Comparison of ENCODE assay signal across 34 cellular contexts in genomic region chr14:46300765-46301164, GRCh38.
"Had no signal": no experiment of that assay in that cellular context is flagged by ENCODE, and none has a peak within 500 bp of the region (broad histone marks: within the 10 kb centered on the region; RNA-seq: fewer than 3 reads in every experiment).

No MANE protein-coding gene starts in this region.

- FAIRE-seq: astrocyte, bronchial epithelial cell had no signal

- ATAC-seq: activated CD4-positive, CD25-positive, alpha-beta regulatory T cell treated with anti-CD3 and anti-CD28 coated beads, Interleukin-2, amount 50 U/mL, for 24 hours; activated CD8-positive, alpha-beta T cell treated with anti-CD3 and anti-CD28 coated beads, Interleukin-2, amount 10 ng/mL, durations not matched to agents 7 days and 5 days; activated T-cell treated with anti-CD3 and anti-CD28 coated beads, Interleukin-2, amount 50 U/mL, for 72 hours; effector memory CD8-positive, alpha-beta T cell; foreskin keratinocyte; gastroesophageal sphincter; heart right ventricle; T-helper 17 cell had no signal

- H3K36me3 Mint-ChIP-seq: activated naive CD8-positive, alpha-beta T cell had no signal

- H3K4me1 Mint-ChIP-seq: activated B cell treated with CpG ODN at 0.5 μM for 24 hours; central memory CD8-positive, alpha-beta T cell; T-helper 17 cell had no signal

- H3K4me1 ChIP-seq: esophagus muscularis mucosa, foreskin keratinocyte, gastroesophageal sphincter, heart right ventricle had no signal

- H3K27ac ChIP-seq: brain microvascular endothelial cell, esophagus muscularis mucosa, foreskin keratinocyte, gastroesophageal sphincter, heart right ventricle, hepatocyte, WERI-Rb-1 had no signal

- H3K79me2 ChIP-seq: hepatocyte had no signal

- H3K9me3 ChIP-seq: gastroesophageal sphincter had no signal

- H3K27me3 Mint-ChIP-seq: activated B cell treated with CpG ODN at 0.5 μM for 24 hours; activated naive CD8-positive, alpha-beta T cell; activated T-cell treated with anti-CD3 and anti-CD28 coated beads, Interleukin-2, amount 50 U/mL, for 24 hours; central memory CD8-positive, alpha-beta T cell; effector memory CD8-positive, alpha-beta T cell; T-helper 17 cell had no signal

- H3K27ac Mint-ChIP-seq: activated B cell treated with CpG ODN at 0.5 μM for 24 hours; activated CD8-positive, alpha-beta T cell treated with anti-CD3 and anti-CD28 coated beads, Interleukin-2, amount 10 ng/mL, durations not matched to agents 7 days and 5 days; activated naive CD8-positive, alpha-beta T cell; activated T-cell treated with anti-CD3 and anti-CD28 coated beads, Interleukin-2, amount 50 U/mL, for 24 hours; activated T-cell treated with anti-CD3 and anti-CD28 coated beads, Interleukin-2, amount 50 U/mL, for 72 hours; effector memory CD8-positive, alpha-beta T cell; T-helper 17 cell; T-helper 2 cell treated with Interferon-gamma antibody and Interleukin-4, amounts not matched to agents 5 μg/mL and 100 μg/mL, for 36 hours had no signal

- H3K4me3 Mint-ChIP-seq: activated B cell treated with CpG ODN at 0.5 μM for 24 hours; activated CD8-positive, alpha-beta T cell treated with anti-CD3 and anti-CD28 coated beads, Interleukin-2, amount 10 ng/mL, durations not matched to agents 7 days and 5 days; activated naive CD8-positive, alpha-beta T cell; activated T-cell treated with anti-CD3 and anti-CD28 coated beads, Interleukin-2, amount 50 U/mL, for 24 hours; activated T-cell treated with anti-CD3 and anti-CD28 coated beads, Interleukin-2, amount 50 U/mL, for 72 hours; central memory CD8-positive, alpha-beta T cell; effector memory CD8-positive, alpha-beta T cell; T-helper 17 cell; T-helper 2 cell treated with Interferon-gamma antibody and Interleukin-4, amounts not matched to agents 5 μg/mL and 100 μg/mL, for 36 hours had no signal

- H3K36me3 ChIP-seq: brain microvascular endothelial cell, esophagus muscularis mucosa, gastroesophageal sphincter, heart right ventricle, WERI-Rb-1 had no signal

- H3K4me3 ChIP-seq: esophagus muscularis mucosa, gastroesophageal sphincter, heart right ventricle, hepatocyte had no signal

- H3K27me3 ChIP-seq: brain microvascular endothelial cell, esophagus muscularis mucosa, foreskin keratinocyte, gastroesophageal sphincter, heart right ventricle, hepatocyte had no signal

- DNase-seq: activated B cell treated with CpG ODN at 0.5 μM for 24 hours; activated CD4-positive, alpha-beta T cell treated with anti-CD3 and anti-CD28 coated beads for 48 hours; activated CD4-positive, alpha-beta T cell treated with anti-CD3 and anti-CD28 coated beads, Interleukin-2, amount 50 U/mL, for 1 hour; activated CD4-positive, alpha-beta T cell treated with anti-CD3 and anti-CD28 coated beads, Interleukin-2, amount 50 U/mL, for 48 hours; activated CD8-positive, alpha-beta memory T cell treated with anti-CD3 and anti-CD28 coated beads, Interleukin-2, amount 50 U/mL, for 48 hours; activated CD8-positive, alpha-beta T cell treated with anti-CD3 and anti-CD28 coated beads, Interleukin-2, amount 10 ng/mL, durations not matched to agents 7 days and 5 days; activated gamma-delta T cell treated with Interleukin-2 at 50 U/mL for 16 hours; activated naive CD4-positive, alpha-beta T cell treated with anti-CD3 and anti-CD28 coated beads, Interleukin-2, amount 50 U/mL, for 16 hours; activated naive CD4-positive, alpha-beta T cell treated with Interleukin-2 at 50 U/mL for 16 hours; activated T-cell treated with anti-CD3 and anti-CD28 coated beads for 4 hours; activated T-cell treated with anti-CD3 and anti-CD28 coated beads, Interleukin-2, amount 50 U/mL, for 24 hours; activated T-cell treated with anti-CD3 and anti-CD28 coated beads, Interleukin-2, amount 50 U/mL, for 72 hours; amniotic stem cell; anterior cingulate cortex; brain microvascular endothelial cell; cortex of kidney; dermis blood vessel endothelial cell; effector CD4-positive, alpha-beta T cell; effector memory CD8-positive, alpha-beta T cell; erythroblast; foreskin keratinocyte; heart right ventricle; T-helper 17 cell; T1000; WERI-Rb-1 had no signal

- H2AFZ ChIP-seq: hepatocyte had no signal

- H3K4me2 ChIP-seq: hepatocyte had no signal
